ENCODE assay signal across 2 cellular contexts in the genomic region with DNA sequence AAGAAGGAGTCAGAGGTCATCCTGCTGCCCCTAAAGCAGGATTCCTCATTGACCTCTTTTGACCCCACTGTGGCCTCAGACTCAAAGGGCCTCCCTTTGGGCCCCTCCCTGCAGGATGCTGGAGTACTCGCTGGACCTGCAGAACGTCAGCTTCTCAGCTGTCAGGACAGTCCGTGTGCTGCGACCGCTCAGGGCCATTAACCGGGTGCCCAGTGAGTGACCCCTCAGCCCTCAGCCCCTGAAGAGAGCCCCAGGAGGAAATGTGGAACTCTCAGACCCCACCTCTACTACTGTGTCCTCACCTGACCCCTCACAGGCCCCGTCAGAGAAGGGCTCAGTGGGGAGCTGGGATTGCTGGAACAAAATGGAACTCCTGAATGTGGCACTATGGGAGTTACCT.
TF ChIP-seq lines count a peak whose summit lies in the region.

No MANE protein-coding gene starts in this region.

TF ChIP-seq in SK-N-SH, 30 proteins besides CTCF, POLR2A, EP300 and RAD21:
- TF ChIP-seq, protein P1, sequence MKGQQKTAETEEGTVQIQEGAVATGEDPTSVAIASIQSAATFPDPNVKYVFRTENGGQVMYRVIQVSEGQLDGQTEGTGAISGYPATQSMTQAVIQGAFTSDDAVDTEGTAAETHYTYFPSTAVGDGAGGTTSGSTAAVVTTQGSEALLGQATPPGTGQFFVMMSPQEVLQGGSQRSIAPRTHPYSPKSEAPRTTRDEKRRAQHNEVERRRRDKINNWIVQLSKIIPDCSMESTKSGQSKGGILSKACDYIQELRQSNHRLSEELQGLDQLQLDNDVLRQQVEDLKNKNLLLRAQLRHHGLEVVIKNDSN (IDR thresholded peaks at IDR 0.05; ENCODE audit: borderline replicate concordance, low read depth), result no peak
- TF ChIP-seq EZH2phosphoT487 (IDR thresholded peaks at IDR 0.05; ENCODE audit: borderline replicate concordance, low read depth) (no peak), FOXM1 (IDR thresholded peaks at IDR 0.05; ENCODE audit: low read depth) (no peak), YY1 (IDR thresholded peaks at IDR 0.05; ENCODE audit: low read depth) (no peak), SMC3 (IDR thresholded peaks at IDR 0.05; ENCODE audit: low read depth, low read length) (no peak), ELF1 (IDR thresholded peaks at IDR 0.05) (no peak), JUND (IDR thresholded peaks at IDR 0.05) (no peak), CHD2 (IDR thresholded peaks at IDR 0.05; ENCODE audit: low read length, partially characterized antibody) (no peak), GABPA (IDR thresholded peaks at IDR 0.05; ENCODE audit: low read depth) (no peak), FOXJ3 (CRISPR knock-in tag; IDR thresholded peaks at IDR 0.05) (no peak), RXRA (IDR thresholded peaks at IDR 0.05; ENCODE audit: borderline replicate concordance, low read depth) (no peak), MEF2A (IDR thresholded peaks at IDR 0.05; ENCODE audit: borderline replicate concordance, low read depth) (no peak), RFX5 (IDR thresholded peaks at IDR 0.05; ENCODE audit: low read length) (no peak), NFIC (IDR thresholded peaks at IDR 0.05; ENCODE audit: borderline replicate concordance) (no peak), TEAD4 (IDR thresholded peaks at IDR 0.05; ENCODE audit: borderline replicate concordance, insufficient read depth) (no peak), RCOR1 (IDR thresholded peaks at IDR 0.05; ENCODE audit: low read length) (no peak)
- TF ChIP-seq, protein P2, sequence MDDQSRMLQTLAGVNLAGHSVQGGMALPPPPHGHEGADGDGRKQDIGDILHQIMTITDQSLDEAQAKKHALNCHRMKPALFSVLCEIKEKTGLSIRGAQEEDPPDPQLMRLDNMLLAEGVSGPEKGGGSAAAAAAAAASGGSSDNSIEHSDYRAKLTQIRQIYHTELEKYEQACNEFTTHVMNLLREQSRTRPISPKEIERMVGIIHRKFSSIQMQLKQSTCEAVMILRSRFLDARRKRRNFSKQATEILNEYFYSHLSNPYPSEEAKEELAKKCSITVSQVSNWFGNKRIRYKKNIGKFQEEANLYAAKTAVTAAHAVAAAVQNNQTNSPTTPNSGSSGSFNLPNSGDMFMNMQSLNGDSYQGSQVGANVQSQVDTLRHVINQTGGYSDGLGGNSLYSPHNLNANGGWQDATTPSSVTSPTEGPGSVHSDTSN (IDR thresholded peaks at IDR 0.05), result no peak
- TF ChIP-seq, protein P3, sequence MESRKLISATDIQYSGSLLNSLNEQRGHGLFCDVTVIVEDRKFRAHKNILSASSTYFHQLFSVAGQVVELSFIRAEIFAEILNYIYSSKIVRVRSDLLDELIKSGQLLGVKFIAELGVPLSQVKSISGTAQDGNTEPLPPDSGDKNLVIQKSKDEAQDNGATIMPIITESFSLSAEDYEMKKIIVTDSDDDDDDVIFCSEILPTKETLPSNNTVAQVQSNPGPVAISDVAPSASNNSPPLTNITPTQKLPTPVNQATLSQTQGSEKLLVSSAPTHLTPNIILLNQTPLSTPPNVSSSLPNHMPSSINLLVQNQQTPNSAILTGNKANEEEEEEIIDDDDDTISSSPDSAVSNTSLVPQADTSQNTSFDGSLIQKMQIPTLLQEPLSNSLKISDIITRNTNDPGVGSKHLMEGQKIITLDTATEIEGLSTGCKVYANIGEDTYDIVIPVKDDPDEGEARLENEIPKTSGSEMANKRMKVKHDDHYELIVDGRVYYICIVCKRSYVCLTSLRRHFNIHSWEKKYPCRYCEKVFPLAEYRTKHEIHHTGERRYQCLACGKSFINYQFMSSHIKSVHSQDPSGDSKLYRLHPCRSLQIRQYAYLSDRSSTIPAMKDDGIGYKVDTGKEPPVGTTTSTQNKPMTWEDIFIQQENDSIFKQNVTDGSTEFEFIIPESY (IDR thresholded peaks at IDR 0.05; ENCODE audit: borderline replicate concordance, low read depth), result no peak
- TF ChIP-seq, protein P4, sequence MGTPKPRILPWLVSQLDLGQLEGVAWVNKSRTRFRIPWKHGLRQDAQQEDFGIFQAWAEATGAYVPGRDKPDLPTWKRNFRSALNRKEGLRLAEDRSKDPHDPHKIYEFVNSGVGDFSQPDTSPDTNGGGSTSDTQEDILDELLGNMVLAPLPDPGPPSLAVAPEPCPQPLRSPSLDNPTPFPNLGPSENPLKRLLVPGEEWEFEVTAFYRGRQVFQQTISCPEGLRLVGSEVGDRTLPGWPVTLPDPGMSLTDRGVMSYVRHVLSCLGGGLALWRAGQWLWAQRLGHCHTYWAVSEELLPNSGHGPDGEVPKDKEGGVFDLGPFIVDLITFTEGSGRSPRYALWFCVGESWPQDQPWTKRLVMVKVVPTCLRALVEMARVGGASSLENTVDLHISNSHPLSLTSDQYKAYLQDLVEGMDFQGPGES (IDR thresholded peaks at IDR 0.05; ENCODE audit: low read depth, low read length), result no peak
- TF ChIP-seq, protein P5, sequence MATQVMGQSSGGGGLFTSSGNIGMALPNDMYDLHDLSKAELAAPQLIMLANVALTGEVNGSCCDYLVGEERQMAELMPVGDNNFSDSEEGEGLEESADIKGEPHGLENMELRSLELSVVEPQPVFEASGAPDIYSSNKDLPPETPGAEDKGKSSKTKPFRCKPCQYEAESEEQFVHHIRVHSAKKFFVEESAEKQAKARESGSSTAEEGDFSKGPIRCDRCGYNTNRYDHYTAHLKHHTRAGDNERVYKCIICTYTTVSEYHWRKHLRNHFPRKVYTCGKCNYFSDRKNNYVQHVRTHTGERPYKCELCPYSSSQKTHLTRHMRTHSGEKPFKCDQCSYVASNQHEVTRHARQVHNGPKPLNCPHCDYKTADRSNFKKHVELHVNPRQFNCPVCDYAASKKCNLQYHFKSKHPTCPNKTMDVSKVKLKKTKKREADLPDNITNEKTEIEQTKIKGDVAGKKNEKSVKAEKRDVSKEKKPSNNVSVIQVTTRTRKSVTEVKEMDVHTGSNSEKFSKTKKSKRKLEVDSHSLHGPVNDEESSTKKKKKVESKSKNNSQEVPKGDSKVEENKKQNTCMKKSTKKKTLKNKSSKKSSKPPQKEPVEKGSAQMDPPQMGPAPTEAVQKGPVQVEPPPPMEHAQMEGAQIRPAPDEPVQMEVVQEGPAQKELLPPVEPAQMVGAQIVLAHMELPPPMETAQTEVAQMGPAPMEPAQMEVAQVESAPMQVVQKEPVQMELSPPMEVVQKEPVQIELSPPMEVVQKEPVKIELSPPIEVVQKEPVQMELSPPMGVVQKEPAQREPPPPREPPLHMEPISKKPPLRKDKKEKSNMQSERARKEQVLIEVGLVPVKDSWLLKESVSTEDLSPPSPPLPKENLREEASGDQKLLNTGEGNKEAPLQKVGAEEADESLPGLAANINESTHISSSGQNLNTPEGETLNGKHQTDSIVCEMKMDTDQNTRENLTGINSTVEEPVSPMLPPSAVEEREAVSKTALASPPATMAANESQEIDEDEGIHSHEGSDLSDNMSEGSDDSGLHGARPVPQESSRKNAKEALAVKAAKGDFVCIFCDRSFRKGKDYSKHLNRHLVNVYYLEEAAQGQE (IDR thresholded peaks at IDR 0.05; ENCODE audit: low read depth, low read length), result no peak

TF ChIP-seq in SK-N-SH treated with all-trans-retinoic acid at 6 μM for 48 hours, 23 proteins besides CTCF, POLR2A, EP300 and RAD21:
- TF ChIP-seq CSDC2 (CRISPR knock-in tag; IDR thresholded peaks at IDR 0.05), result no peak
- TF ChIP-seq, protein P6, sequence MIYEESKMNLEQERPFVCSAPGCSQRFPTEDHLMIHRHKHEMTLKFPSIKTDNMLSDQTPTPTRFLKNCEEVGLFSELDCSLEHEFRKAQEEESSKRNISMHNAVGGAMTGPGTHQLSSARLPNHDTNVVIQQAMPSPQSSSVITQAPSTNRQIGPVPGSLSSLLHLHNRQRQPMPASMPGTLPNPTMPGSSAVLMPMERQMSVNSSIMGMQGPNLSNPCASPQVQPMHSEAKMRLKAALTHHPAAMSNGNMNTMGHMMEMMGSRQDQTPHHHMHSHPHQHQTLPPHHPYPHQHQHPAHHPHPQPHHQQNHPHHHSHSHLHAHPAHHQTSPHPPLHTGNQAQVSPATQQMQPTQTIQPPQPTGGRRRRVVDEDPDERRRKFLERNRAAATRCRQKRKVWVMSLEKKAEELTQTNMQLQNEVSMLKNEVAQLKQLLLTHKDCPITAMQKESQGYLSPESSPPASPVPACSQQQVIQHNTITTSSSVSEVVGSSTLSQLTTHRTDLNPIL (CRISPR knock-in tag; IDR thresholded peaks at IDR 0.05; ENCODE audit: low read depth), result no peak
